In the genomic region with DNA sequence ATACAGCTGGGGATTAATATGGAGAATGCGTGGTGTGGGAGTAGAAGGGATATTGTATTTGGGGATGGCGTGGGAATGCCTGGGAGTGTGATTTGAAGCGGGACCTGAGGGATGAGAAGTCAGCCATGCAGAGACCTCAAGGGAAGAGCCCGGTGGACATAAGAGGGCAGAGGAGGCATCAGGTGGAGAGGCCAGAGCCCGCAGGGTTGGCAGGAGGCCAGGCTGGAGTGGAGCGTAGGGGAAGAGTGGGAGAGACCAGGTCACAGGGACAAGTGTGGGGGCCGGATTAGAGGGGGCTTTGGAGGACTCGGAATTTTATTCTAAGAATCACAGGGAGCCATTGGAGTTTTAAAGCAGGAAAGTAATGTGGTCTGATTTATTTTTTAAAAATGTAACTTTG, we compare ENCODE assay signal across 12 cellular contexts. TPM values are rescaled to one million over a fixed set of nuclear protein-coding genes. Genes with fewer than 3 reads are reported as not detected.
DNase-seq lines count a peak whose midpoint lies in the region; ATAC-seq, FAIRE-seq and TF ChIP-seq lines count a peak whose summit lies in the region.
"Had no signal": no experiment of that assay in that cellular context is flagged by ENCODE, and none has a peak within 500 bp of the region (broad histone marks: within the 10 kb centered on the region; RNA-seq: fewer than 3 reads in every experiment).

No MANE protein-coding gene starts in this region.

- no peak overlapping the region for H3K9ac ChIP-seq in astrocyte (ENCODE audit: low read length)

- H3K4me1 ChIP-seq in HEK293 (ENCODE audit: control insufficient read depth, insufficient read depth, low read length) (no peaks in the 10 kb centered on the region), astrocyte (ENCODE audit: insufficient read depth, low read length) (peaks cover 8% of the 10 kb centered on the region)

- peak overlapping the region; percentile 81 for H3K4me2 ChIP-seq in astrocyte (ENCODE audit: low read length)

- ATAC-seq in naive thymus-derived CD8-positive, alpha-beta T cell, result no peak

- peaks cover 21% of the 10 kb centered on the region for H3K4me1 Mint-ChIP-seq in astrocyte (ENCODE audit: low read depth, unreplicated experiment)
- peaks cover 17 to 51% (median 45%) of the 10 kb centered on the region in 4 donors for H3K4me1 Mint-ChIP-seq in naive thymus-derived CD8-positive, alpha-beta T cell

- CTCF ChIA-PET in HEK293 (lab: Yijun Ruan, JAX), result no interaction called here

- H3K4me3 Mint-ChIP-seq in astrocyte (ENCODE audit: unreplicated experiment), result peak overlapping the region; percentile 98
- H3K4me3 Mint-ChIP-seq in naive thymus-derived CD8-positive, alpha-beta T cell, result peak overlapping the region; percentile 92 to 100 (median 99)

- TF ChIP-seq POLR2A in H54 (IDR thresholded peaks at IDR 0.05; ENCODE audit: low read depth, low read length), result no peak

- H3K4me3 ChIP-seq in HEK293 (ENCODE audit: low read depth, low read length) (no peak overlapping the region), astrocyte (ENCODE audit: insufficient read depth, low read depth, low read length) (no peak overlapping the region)

- peaks cover 2% of the 10 kb centered on the region for H3K9me3 Mint-ChIP-seq in astrocyte (ENCODE audit: unreplicated experiment)
- no peaks in the 10 kb centered on the region for H3K9me3 Mint-ChIP-seq in naive thymus-derived CD8-positive, alpha-beta T cell

- H3K36me3 ChIP-seq in HEK293 (ENCODE audit: control insufficient read depth in 2 of 2, insufficient read depth in 1 of 2, low read length in 2 of 2) (peaks cover 4 to 36% of the 10 kb centered on the region in 2 experiments; a peak in 2 of 3 replicates), astrocyte (ENCODE audit: insufficient read depth, low read length) (no peaks in the 10 kb centered on the region)

- FAIRE-seq in astrocyte (lab: Jason Lieb, UNC) (no peak), H54 (lab: Jason Lieb, UNC) (no peak)

- H3K27ac ChIP-seq in HEK293 (ENCODE audit: extremely low read depth, low read depth, low read length) (no peak overlapping the region), astrocyte (ENCODE audit: low read depth, low read length) (no peak overlapping the region)

- H3K9me3 ChIP-seq in HEK293 (ENCODE audit: control insufficient read depth, insufficient read depth, low read depth, low read length) (no peaks in the 10 kb centered on the region), astrocyte (ENCODE audit: insufficient read depth, low read depth, low read length) (no peaks in the 10 kb centered on the region)

- DNase-seq in NCI-H2227 (lab: John Stamatoyannopoulos, UW; ENCODE audit: unreplicated experiment) (peak; percentile 23), NCI-H2227 treated with DMSO at 0.1 percent for 48 hours (lab: John Stamatoyannopoulos, UW) (no peak), astrocyte (ENCODE audit: low read depth) (no peak), GDM1 (lab: John Stamatoyannopoulos, UW) (no peak), H54 (ENCODE audit: insufficient read length, low spot score) (no peak), NK-92 (lab: John Stamatoyannopoulos, UW; ENCODE audit: unreplicated experiment) (no peak)
- no peak for DNase-seq in naive thymus-derived CD8-positive, alpha-beta T cell
- DNase-seq: 8988T; activated CD4-positive, CD25-positive, alpha-beta regulatory T cell treated with anti-CD3 and anti-CD28 coated beads, Interleukin-2, amount 50 U/mL, for 72 hours; stimulated activated CD4-positive, alpha-beta T cell treated with anti-CD3 and anti-CD28 coated beads, Interleukin-4, amount 100 ng/mL, for 1 hour had no signal

- H3K27me3 ChIP-seq in astrocyte (ENCODE audit: insufficient read depth, low read length), result no peaks in the 10 kb centered on the region

- POLR2A ChIA-PET in HEK293 (lab: Yijun Ruan, JAX), result no interaction called here
- POLR2A ChIA-PET in naive thymus-derived CD8-positive, alpha-beta T cell (lab: Charles Lee), result no interaction called here

- peak overlapping the region; percentile 99 for H3K27ac Mint-ChIP-seq in astrocyte (ENCODE audit: unreplicated experiment)
- H3K27ac Mint-ChIP-seq in naive thymus-derived CD8-positive, alpha-beta T cell, result peak overlapping the region in 9 of 10 donors; percentile 27 to 99 (median 95)

- H4K20me1 ChIP-seq in astrocyte (ENCODE audit: insufficient read depth, low read length), result peaks cover 47% of the 10 kb centered on the region

- H3K36me3 Mint-ChIP-seq in astrocyte (ENCODE audit: low read depth, unreplicated experiment), result peaks cover 13% of the 10 kb centered on the region
- H3K36me3 Mint-ChIP-seq in naive thymus-derived CD8-positive, alpha-beta T cell, result peaks cover 0 to 14% (median 4%) of the 10 kb centered on the region in 3 donors

- H3K79me2 ChIP-seq in astrocyte (ENCODE audit: insufficient read depth, low read length), result peaks cover 68% of the 10 kb centered on the region

- TF ChIP-seq CTCF in HEK293 (tag by site-specific recombination; IDR thresholded peaks at IDR 0.05) (no peak), astrocyte (IDR thresholded peaks at IDR 0.05; ENCODE audit: insufficient read depth, low read depth, low read length) (no peak)

- no peaks in the 10 kb centered on the region for H3K27me3 Mint-ChIP-seq in astrocyte (ENCODE audit: low read depth, unreplicated experiment)
- no peaks in the 10 kb centered on the region for H3K27me3 Mint-ChIP-seq in naive thymus-derived CD8-positive, alpha-beta T cell

- no peak overlapping the region for H2AFZ ChIP-seq in astrocyte (ENCODE audit: low read depth, low read length)

TF ChIP-seq in HEK293, 187 proteins besides CTCF, POLR2A, EP300 and RAD21:
- no peak for TF ChIP-seq ZNF701 (tag by site-specific recombination; IDR thresholded peaks at IDR 0.05)
- peak; percentile 42; the same call in 1 of the 2 replicates for TF ChIP-seq ZFHX2 (tag by site-specific recombination; conservative IDR thresholded peaks at IDR 0.05)
- TF ChIP-seq EGR2 (tag by site-specific recombination; IDR thresholded peaks at IDR 0.05; ENCODE audit: low read depth), result peak; percentile 56
- TF ChIP-seq, protein P1, sequence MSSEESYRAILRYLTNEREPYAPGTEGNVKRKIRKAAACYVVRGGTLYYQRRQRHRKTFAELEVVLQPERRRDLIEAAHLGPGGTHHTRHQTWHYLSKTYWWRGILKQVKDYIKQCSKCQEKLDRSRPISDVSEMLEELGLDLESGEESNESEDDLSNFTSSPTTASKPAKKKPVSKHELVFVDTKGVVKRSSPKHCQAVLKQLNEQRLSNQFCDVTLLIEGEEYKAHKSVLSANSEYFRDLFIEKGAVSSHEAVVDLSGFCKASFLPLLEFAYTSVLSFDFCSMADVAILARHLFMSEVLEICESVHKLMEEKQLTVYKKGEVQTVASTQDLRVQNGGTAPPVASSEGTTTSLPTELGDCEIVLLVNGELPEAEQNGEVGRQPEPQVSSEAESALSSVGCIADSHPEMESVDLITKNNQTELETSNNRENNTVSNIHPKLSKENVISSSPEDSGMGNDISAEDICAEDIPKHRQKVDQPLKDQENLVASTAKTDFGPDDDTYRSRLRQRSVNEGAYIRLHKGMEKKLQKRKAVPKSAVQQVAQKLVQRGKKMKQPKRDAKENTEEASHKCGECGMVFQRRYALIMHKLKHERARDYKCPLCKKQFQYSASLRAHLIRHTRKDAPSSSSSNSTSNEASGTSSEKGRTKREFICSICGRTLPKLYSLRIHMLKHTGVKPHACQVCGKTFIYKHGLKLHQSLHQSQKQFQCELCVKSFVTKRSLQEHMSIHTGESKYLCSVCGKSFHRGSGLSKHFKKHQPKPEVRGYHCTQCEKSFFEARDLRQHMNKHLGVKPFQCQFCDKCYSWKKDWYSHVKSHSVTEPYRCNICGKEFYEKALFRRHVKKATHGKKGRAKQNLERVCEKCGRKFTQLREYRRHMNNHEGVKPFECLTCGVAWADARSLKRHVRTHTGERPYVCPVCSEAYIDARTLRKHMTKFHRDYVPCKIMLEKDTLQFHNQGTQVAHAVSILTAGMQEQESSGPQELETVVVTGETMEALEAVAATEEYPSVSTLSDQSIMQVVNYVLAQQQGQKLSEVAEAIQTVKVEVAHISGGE (tag by site-specific recombination; conservative IDR thresholded peaks at IDR 0.05; ENCODE audit: low read depth), result no peak
TF ChIP-seq in HEK293: peak in this region for 2.

RNA-seq across cellular contexts. Expression of a gene that starts 2.0 kb away (rescaled TPM):
- total RNA-seq in astrocyte, result 218 and 254 TPM in 2 replicates
- total RNA-seq in naive thymus-derived CD8-positive, alpha-beta T cell, result 100 to 1,000 TPM in 1 of 2 experiments, 10 to 100 TPM in 1; 98.5 to 103 TPM
- 100 to 1,000 TPM; 434 to 524 (median 517) TPM for polyA plus RNA-seq in naive thymus-derived CD8-positive, alpha-beta T cell

RNA-seq across cellular contexts. Expression of a gene that starts 25.7 kb away (rescaled TPM):
- 11.5 and 12.4 TPM in 2 replicates for total RNA-seq in astrocyte
- 10 to 100 TPM; 16.4 to 17.1 TPM for total RNA-seq in naive thymus-derived CD8-positive, alpha-beta T cell
- polyA plus RNA-seq in naive thymus-derived CD8-positive, alpha-beta T cell, result 10 to 100 TPM; 25.2 to 28.5 (median 27.4) TPM

RNA-seq across cellular contexts. Expression of a gene that starts 57.9 kb away (rescaled TPM):
- 41.7 and 42.1 TPM in 2 replicates for total RNA-seq in astrocyte
- total RNA-seq in naive thymus-derived CD8-positive, alpha-beta T cell, result under 1 TPM in 1 of 2 experiments, not detected in 1; 0.10 TPM
- polyA plus RNA-seq in naive thymus-derived CD8-positive, alpha-beta T cell, result not detected
- total RNA-seq: LHCN-M2 had no signal

Comparison
In these comparisons a context has a peak if more than half of its experiments do, and no peak if none do; other contexts are left out.
1. RNA of a gene that starts 57.9 kb away (total RNA-seq): 41.7 to 42.1 TPM in astrocyte; 0.10 TPM in naive thymus-derived CD8-positive, alpha-beta T cell; every median in the first group is over 10 times any median in the second.